Comparison of ENCODE assay signal across 8 cellular contexts in genomic region chr1:151166506-151166956, GRCh38. TPM values are rescaled to one million over a fixed set of nuclear protein-coding genes. Genes with fewer than 3 reads are reported as not detected.
DNase-seq lines count a peak whose midpoint lies in the region; ATAC-seq lines count a peak whose summit lies in the region.

No MANE protein-coding gene starts in this region.

- peak overlapping the region; percentile 62; the same call in 1 of the 2 replicates for H3K27ac ChIP-seq in HUES64 (ENCODE audit: low read depth, low read length)

- H3K4me1 ChIP-seq in HUES64 (ENCODE audit: insufficient read depth, low read length), result peaks cover 3% of the 10 kb centered on the region; the same call in 1 of the 2 replicates

- H3K4me3 ChIP-seq in HUES64 (ENCODE audit: low read length), result peak overlapping the region; percentile 87
- H3K4me3 ChIP-seq in iPS-18c (ENCODE audit: insufficient read depth, low read depth, low read length), result peak overlapping the region; percentile 94

- H3K9me3 ChIP-seq in HUES64 (ENCODE audit: insufficient read depth, low read depth, low read length) (no peaks in the 10 kb centered on the region), iPS-18c (ENCODE audit: control insufficient read depth, insufficient read depth, low read length) (no peaks in the 10 kb centered on the region)

- H3K27me3 Mint-ChIP-seq in activated naive CD8-positive, alpha-beta T cell treated with anti-CD3 and anti-CD28 coated beads, Interleukin-2, amount 50 U/mL, for 24 hours, result peaks cover 3% of the 10 kb centered on the region
- H3K27me3 Mint-ChIP-seq in stimulated activated naive B cell treated with anti-CD40 and anti-IgM and Interleukin-4, amounts not matched to agents 10 μg/mL and 1 μg/mL and 100 μg/mL, for 72 hours, result no peaks in the 10 kb centered on the region

- H3K4me3 Mint-ChIP-seq in activated naive CD8-positive, alpha-beta T cell treated with anti-CD3 and anti-CD28 coated beads, Interleukin-2, amount 50 U/mL, for 24 hours, result peak overlapping the region; percentile 100
- H3K4me3 Mint-ChIP-seq in stimulated activated naive B cell treated with anti-CD40 and anti-IgM and Interleukin-4, amounts not matched to agents 10 μg/mL and 1 μg/mL and 100 μg/mL, for 72 hours, result peak overlapping the region; percentile 92 to 94

- peaks cover 53% of the 10 kb centered on the region for H3K4me1 Mint-ChIP-seq in activated naive CD8-positive, alpha-beta T cell treated with anti-CD3 and anti-CD28 coated beads, Interleukin-2, amount 50 U/mL, for 24 hours
- peaks cover 26 to 56% of the 10 kb centered on the region in 2 donors for H3K4me1 Mint-ChIP-seq in stimulated activated naive B cell treated with anti-CD40 and anti-IgM and Interleukin-4, amounts not matched to agents 10 μg/mL and 1 μg/mL and 100 μg/mL, for 72 hours

- H3K9me3 Mint-ChIP-seq in activated naive CD8-positive, alpha-beta T cell treated with anti-CD3 and anti-CD28 coated beads, Interleukin-2, amount 50 U/mL, for 24 hours, result peaks cover 4% of the 10 kb centered on the region
- H3K9me3 Mint-ChIP-seq in stimulated activated naive B cell treated with anti-CD40 and anti-IgM and Interleukin-4, amounts not matched to agents 10 μg/mL and 1 μg/mL and 100 μg/mL, for 72 hours, result no peaks in the 10 kb centered on the region

- no peaks in the 10 kb centered on the region for H3K27me3 ChIP-seq in HUES64 (ENCODE audit: insufficient read depth, low read length)

- no peak for ATAC-seq in activated naive CD8-positive, alpha-beta T cell treated with anti-CD3 and anti-CD28 coated beads, Interleukin-2, amount 50 U/mL, for 24 hours
- ATAC-seq in stimulated activated naive B cell treated with anti-CD40 and anti-IgM and Interleukin-4, amounts not matched to agents 10 μg/mL and 1 μg/mL and 100 μg/mL, for 72 hours (replicated peaks), result peak; percentile 37 to 46
- ATAC-seq in GM18868 (IDR thresholded peaks at IDR 0.05; ENCODE audit: unreplicated experiment), result no peak

- DNase-seq in Daoy (ENCODE audit: low read depth) (peak; percentile 60), NCI-H2029 treated with DMSO at 0.1 percent for 48 hours (lab: John Stamatoyannopoulos, UW) (no peak), ecto neural progenitor cell (ENCODE audit: low spot score) (no peak)
- DNase-seq in activated naive CD8-positive, alpha-beta T cell treated with anti-CD3 and anti-CD28 coated beads, Interleukin-2, amount 50 U/mL, for 24 hours, result no peak
- no peak for DNase-seq in stimulated activated naive B cell treated with anti-CD40 and anti-IgM and Interleukin-4, amounts not matched to agents 10 μg/mL and 1 μg/mL and 100 μg/mL, for 72 hours

- H3K27ac Mint-ChIP-seq in activated naive CD8-positive, alpha-beta T cell treated with anti-CD3 and anti-CD28 coated beads, Interleukin-2, amount 50 U/mL, for 24 hours, result peak overlapping the region; percentile 100
- peak overlapping the region; percentile 96 for H3K27ac Mint-ChIP-seq in stimulated activated naive B cell treated with anti-CD40 and anti-IgM and Interleukin-4, amounts not matched to agents 10 μg/mL and 1 μg/mL and 100 μg/mL, for 72 hours

- peak overlapping the region; percentile 85 for H3K9ac ChIP-seq in HUES64 (ENCODE audit: low read depth, low read length)

- H3K36me3 ChIP-seq in HUES64 (ENCODE audit: insufficient read depth, low read length), result peaks cover 31% of the 10 kb centered on the region

- peaks cover 52% of the 10 kb centered on the region for H3K36me3 Mint-ChIP-seq in activated naive CD8-positive, alpha-beta T cell treated with anti-CD3 and anti-CD28 coated beads, Interleukin-2, amount 50 U/mL, for 24 hours (ENCODE audit: low read depth)
- peaks cover 36 to 52% of the 10 kb centered on the region in 2 donors for H3K36me3 Mint-ChIP-seq in stimulated activated naive B cell treated with anti-CD40 and anti-IgM and Interleukin-4, amounts not matched to agents 10 μg/mL and 1 μg/mL and 100 μg/mL, for 72 hours

- WGBS in HUES64, result 7% methylated on average over 15 of the region's 15 CpGs

RNA-seq across cellular contexts. Expression of gene SCNM1, which starts 0.6 kb away (rescaled TPM):
- total RNA-seq in Daoy (2014; rRNA removed; shearing (Covaris generic)), result 76.8 and 90.9 TPM in 2 replicates
- polyA plus RNA-seq in HUES64 (2013, experiment 1 of 2), result 41.9 TPM
- polyA plus RNA-seq in HUES64 (2013, experiment 2 of 2), result 43.9 TPM

RNA-seq across cellular contexts. Expression of gene LYSMD1, which starts 0.8 kb away (rescaled TPM):
- total RNA-seq in Daoy (2014; rRNA removed; shearing (Covaris generic)), result 11.4 and 13.4 TPM in 2 replicates
- polyA plus RNA-seq in HUES64 (2013, experiment 1 of 2), result 5.7 TPM
- 4.7 TPM for polyA plus RNA-seq in HUES64 (2013, experiment 2 of 2)

RNA-seq across cellular contexts. Expression of gene TMOD4, which starts 9.2 kb away (rescaled TPM):
- 0.23 TPM in 1 of 2 replicates, not detected in the other for total RNA-seq in Daoy (2014; rRNA removed; shearing (Covaris generic))
- not detected for polyA plus RNA-seq in HUES64 (2013, experiment 1 of 2)
- not detected for polyA plus RNA-seq in HUES64 (2013, experiment 2 of 2)

RNA-seq across cellular contexts. Expression of gene TNFAIP8L2, which starts 10.1 kb away (rescaled TPM):
- total RNA-seq in Daoy (2014; rRNA removed; shearing (Covaris generic)), result not detected in 2 replicates
- not detected for polyA plus RNA-seq in HUES64 (2013, experiment 1 of 2)
- polyA plus RNA-seq in HUES64 (2013, experiment 2 of 2), result not detected

RNA-seq across cellular contexts. Expression of gene SEMA6C, which starts 20.1 kb away (rescaled TPM):
- 0.40 TPM in 1 of 2 replicates, not detected in the other for total RNA-seq in Daoy (2014; rRNA removed; shearing (Covaris generic))
- polyA plus RNA-seq in HUES64 (2013, experiment 1 of 2), result 9.7 TPM
- polyA plus RNA-seq in HUES64 (2013, experiment 2 of 2), result 18.6 TPM

Comparison
In these comparisons a context has a peak if more than half of its experiments do, and no peak if none do; other contexts are left out.
1. ATAC-seq: peak in stimulated activated naive B cell treated with anti-CD40 and anti-IgM and Interleukin-4, amounts not matched to agents 10 μg/mL and 1 μg/mL and 100 μg/mL, for 72 hours (2 of 2); none in activated naive CD8-positive, alpha-beta T cell treated with anti-CD3 and anti-CD28 coated beads, Interleukin-2, amount 50 U/mL, for 24 hours (single experiment) and GM18868 (single experiment).